Comparison of ENCODE assay signal across 13 cellular contexts in the genomic region with DNA sequence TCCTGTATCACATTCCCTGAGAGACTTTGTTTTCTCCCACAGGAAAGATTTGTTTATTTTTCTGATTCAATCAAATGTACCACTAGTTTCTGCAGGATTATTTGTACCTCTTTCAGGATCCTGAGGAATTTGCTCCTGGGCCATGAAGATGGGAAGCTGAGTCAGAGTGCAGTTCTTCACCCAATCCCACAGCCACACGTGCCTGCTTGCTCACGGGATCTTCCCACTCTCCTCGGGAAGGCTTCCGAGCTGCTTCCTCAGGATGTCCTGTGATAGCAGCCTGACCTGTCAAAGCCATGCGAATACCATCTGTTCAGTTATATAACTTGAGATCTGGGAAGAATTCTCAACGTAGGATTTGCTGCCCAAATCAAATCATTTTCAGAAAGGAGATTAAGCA. TPM values are rescaled to one million over a fixed set of nuclear protein-coding genes. Genes with fewer than 3 reads are reported as not detected.
DNase-seq lines count a peak whose midpoint lies in the region; ATAC-seq and TF ChIP-seq lines count a peak whose summit lies in the region.
"Had no signal": no experiment of that assay in that cellular context is flagged by ENCODE, and none has a peak within 500 bp of the region (broad histone marks: within the 10 kb centered on the region; RNA-seq: fewer than 3 reads in every experiment).

No MANE protein-coding gene starts in this region.

- intact Hi-C loops in activated CD4-positive, alpha-beta T cell treated with anti-CD3 and anti-CD28 coated beads, Interleukin-2, amount 10 ng/mL, durations not matched to agents 24 days and 14 days (cut with micrococcal nuclease): loop anchor here (2.0 kb wide), 1 partner anchor 17 kb away; no protein-coding TSS in a partner anchor

- no peaks in the 10 kb centered on the region for H3K79me2 ChIP-seq in Karpas-422 (ENCODE audit: low read length)
- no peaks in the 10 kb centered on the region for H3K79me2 ChIP-seq in hepatocyte

- H3K9me3 ChIP-seq in Karpas-422 (ENCODE audit: low read length) (no peaks in the 10 kb centered on the region), hepatocyte (ENCODE audit: low read depth) (no peaks in the 10 kb centered on the region)

- peaks cover 4% of the 10 kb centered on the region for H3K36me3 Mint-ChIP-seq in activated CD4-positive, alpha-beta T cell treated with anti-CD3 and anti-CD28 coated beads, Interleukin-2, amount 10 ng/mL, durations not matched to agents 24 days and 14 days (ENCODE audit: low read depth)
- H3K36me3 Mint-ChIP-seq: T-cell had no signal

- no peak for TF ChIP-seq CTCF in astrocyte of the spinal cord (IDR thresholded peaks at IDR 0.05; ENCODE audit: low read depth, low read length)
- no peak for TF ChIP-seq CTCF in hepatocyte (IDR thresholded peaks at IDR 0.05; ENCODE audit: poor library complexity)

- no peaks in the 10 kb centered on the region for H3K9me2 ChIP-seq in Karpas-422 (replicated peaks; ENCODE audit: insufficient read depth, low read length)
- no peaks in the 10 kb centered on the region for H3K9me2 ChIP-seq in hepatocyte (replicated peaks; ENCODE audit: insufficient read depth)

- H3K27ac ChIP-seq in Karpas-422 (ENCODE audit: low read length): 0 out of 2 replicates have a peak overlapping the region, but pooled peaks have one; percentile 35
- no peak overlapping the region for H3K27ac ChIP-seq in hepatocyte

- H3K27me3 ChIP-seq in Karpas-422 (ENCODE audit: low read length) (no peaks in the 10 kb centered on the region), hepatocyte (no peaks in the 10 kb centered on the region)

- H3K4me1 ChIP-seq in Karpas-422 (ENCODE audit: low read length) (peaks cover 39% of the 10 kb centered on the region), hepatocyte (ENCODE audit: insufficient read depth) (peaks cover 5% of the 10 kb centered on the region)

- no peak overlapping the region for H3K4me3 ChIP-seq in Karpas-422 (ENCODE audit: low read length)
- no peak overlapping the region for H3K4me3 ChIP-seq in astrocyte of the spinal cord (ENCODE audit: low read depth, low read length)
- no peak overlapping the region for H3K4me3 ChIP-seq in hepatocyte
- H3K4me3 ChIP-seq: lung had no signal

- no peaks in the 10 kb centered on the region for H3K27me3 Mint-ChIP-seq in activated CD4-positive, alpha-beta T cell treated with anti-CD3 and anti-CD28 coated beads, Interleukin-2, amount 10 ng/mL, durations not matched to agents 24 days and 14 days
- H3K27me3 Mint-ChIP-seq: activated T-cell treated with anti-CD3 and anti-CD28 coated beads, Interleukin-2, amount 50 U/mL, for 24 hours; stimulated activated naive CD8-positive, alpha-beta T cell treated with anti-CD3 and anti-CD28 coated beads, Interleukin-15, Interleukin-2, amounts not matched to agents 100 ng/mL and 50 ng/mL, for 24 hours; T-cell had no signal

- DNase-seq in ACHN: peak; percentile 35
- DNase-seq in Karpas-422: no peak
- peak; percentile 43 for DNase-seq in astrocyte of the spinal cord (ENCODE audit: low read depth, low spot score)
- DNase-seq in hepatocyte (ENCODE audit: low spot score): peak; percentile 39
- DNase-seq in activated CD4-positive, alpha-beta T cell treated with anti-CD3 and anti-CD28 coated beads, Interleukin-2, amount 10 ng/mL, durations not matched to agents 24 days and 14 days: no peak
- DNase-seq: activated T-cell treated with anti-CD3 and anti-CD28 coated beads, Interleukin-2, amount 50 U/mL, for 24 hours; NCI-H2029; T-cell had no signal

- H3K4me1 Mint-ChIP-seq in activated CD4-positive, alpha-beta T cell treated with anti-CD3 and anti-CD28 coated beads, Interleukin-2, amount 10 ng/mL, durations not matched to agents 24 days and 14 days: peaks cover 30% of the 10 kb centered on the region

- 46% methylated on average over 6 of the region's 6 CpGs for WGBS in hepatocyte (ENCODE audit: low lambda C conversion rate, missing lambda C conversion rate)

- H3K9me3 Mint-ChIP-seq in activated CD4-positive, alpha-beta T cell treated with anti-CD3 and anti-CD28 coated beads, Interleukin-2, amount 10 ng/mL, durations not matched to agents 24 days and 14 days: peaks cover 3% of the 10 kb centered on the region
- H3K9me3 Mint-ChIP-seq: stimulated activated naive CD8-positive, alpha-beta T cell treated with anti-CD3 and anti-CD28 coated beads, Interleukin-15, Interleukin-2, amounts not matched to agents 100 ng/mL and 50 ng/mL, for 24 hours; T-cell had no signal

- no peaks in the 10 kb centered on the region for H4K20me1 ChIP-seq in Karpas-422 (ENCODE audit: insufficient read depth, low read depth, low read length)
- no peaks in the 10 kb centered on the region for H4K20me1 ChIP-seq in hepatocyte (ENCODE audit: insufficient read depth, poor library complexity, severe bottlenecking)

- H3K27ac Mint-ChIP-seq in activated CD4-positive, alpha-beta T cell treated with anti-CD3 and anti-CD28 coated beads, Interleukin-2, amount 10 ng/mL, durations not matched to agents 24 days and 14 days: no peak overlapping the region
- H3K27ac Mint-ChIP-seq: activated T-cell treated with anti-CD3 and anti-CD28 coated beads, Interleukin-2, amount 50 U/mL, for 24 hours; stimulated activated naive CD8-positive, alpha-beta T cell treated with anti-CD3 and anti-CD28 coated beads, Interleukin-15, Interleukin-2, amounts not matched to agents 100 ng/mL and 50 ng/mL, for 24 hours; T-cell had no signal

- no peak overlapping the region for H3K4me3 Mint-ChIP-seq in activated CD4-positive, alpha-beta T cell treated with anti-CD3 and anti-CD28 coated beads, Interleukin-2, amount 10 ng/mL, durations not matched to agents 24 days and 14 days
- H3K4me3 Mint-ChIP-seq: activated T-cell treated with anti-CD3 and anti-CD28 coated beads, Interleukin-2, amount 50 U/mL, for 24 hours; stimulated activated naive CD8-positive, alpha-beta T cell treated with anti-CD3 and anti-CD28 coated beads, Interleukin-15, Interleukin-2, amounts not matched to agents 100 ng/mL and 50 ng/mL, for 24 hours; T-cell had no signal

- no peak overlapping the region for H3K9ac ChIP-seq in Karpas-422 (ENCODE audit: low read length)

- in situ Hi-C loops in ACHN (cut with HindIII; ENCODE audit: low pct_ligation_motif_present, low pct_unique_long_range_greater_than_20kb, low sequenced_read_pairs): no loop called here
- in situ Hi-C loops in astrocyte of the spinal cord (cut with HindIII; ENCODE audit: low sequenced_read_pairs): no loop called here

- no peak for ATAC-seq in activated CD4-positive, CD25-positive, alpha-beta regulatory T cell treated with anti-CD3 and anti-CD28 coated beads, Interleukin-2, amount 50 U/mL, for 24 hours
- ATAC-seq in HG02763 (IDR thresholded peaks at IDR 0.05; ENCODE audit: unreplicated experiment): no peak
- ATAC-seq in GM21786 (IDR thresholded peaks at IDR 0.05; ENCODE audit: unreplicated experiment): no peak
- ATAC-seq: T-cell had no signal

- H3K4me2 ChIP-seq in Karpas-422 (ENCODE audit: low read depth, low read length, poor library complexity, severe bottlenecking) (peak overlapping the region; percentile 31), hepatocyte (peak overlapping the region; percentile 11)

- H2AFZ ChIP-seq in Karpas-422 (ENCODE audit: low read length) (0 out of 2 replicates have a peak overlapping the region, but pooled peaks have one; percentile 63), hepatocyte (no peak overlapping the region)

- no peaks in the 10 kb centered on the region for H3K36me3 ChIP-seq in Karpas-422 (ENCODE audit: insufficient read depth, low read length)
- H3K36me3 ChIP-seq in hepatocyte (replicated peaks; ENCODE audit: insufficient read depth, low read depth): no peaks in the 10 kb centered on the region

RNA-seq across cellular contexts. Expression of a gene that starts 41.8 kb away (rescaled TPM):
- total RNA-seq in Karpas-422 (2014; rRNA removed; shearing (Covaris generic); ENCODE audit: low replicate concordance): 111 and 233 TPM in 2 replicates
- 219 and 285 TPM in 2 replicates for total RNA-seq in hepatocyte
- 169 and 181 TPM in 2 replicates for polyA plus RNA-seq in hepatocyte
- total RNA-seq in activated CD4-positive, alpha-beta T cell treated with anti-CD3 and anti-CD28 coated beads, Interleukin-2, amount 10 ng/mL, durations not matched to agents 24 days and 14 days: 175 and 181 TPM in 2 replicates

Comparison
In these comparisons a context has a peak if more than half of its experiments do, and no peak if none do; other contexts are left out.
1. DNase-seq: peak in ACHN (single experiment), astrocyte of the spinal cord (single experiment) and hepatocyte (single experiment); none in Karpas-422 (single experiment) and activated CD4-positive, alpha-beta T cell treated with anti-CD3 and anti-CD28 coated beads, Interleukin-2, amount 10 ng/mL, durations not matched to agents 24 days and 14 days (single experiment).